ENCODE assay signal across 11 cellular contexts in genomic region chr3:46662771-46663551, GRCh38. TPM values are rescaled to one million over a fixed set of nuclear protein-coding genes. Genes with fewer than 3 reads are reported as not detected.
DNase-seq lines count a peak whose midpoint lies in the region; ATAC-seq and TF ChIP-seq lines count a peak whose summit lies in the region.
"Had no signal": no experiment of that assay in that cellular context is flagged by ENCODE, and none has a peak within 500 bp of the region (broad histone marks: within the 10 kb centered on the region; RNA-seq: fewer than 3 reads in every experiment).

No MANE protein-coding gene starts in this region.

- peaks cover 36% of the 10 kb centered on the region for H3K4me1 Mint-ChIP-seq in mesothelial cell of epicardium

- intact Hi-C loops in dorsolateral prefrontal cortex (cut with DNase I) = no loop called here

- H3K4me3 Mint-ChIP-seq in mesothelial cell of epicardium = no peak overlapping the region
- H3K4me3 Mint-ChIP-seq: activated B cell treated with CpG ODN at 0.5 μM for 24 hours had no signal

- no peak overlapping the region for H3K4me3 ChIP-seq in AG10803 (ENCODE audit: low read length)
- H3K4me3 ChIP-seq in dorsolateral prefrontal cortex = peak overlapping the region in 4 of 59 donors; percentile 4 to 28 (median 16)

- no peaks in the 10 kb centered on the region for H3K36me3 Mint-ChIP-seq in mesothelial cell of epicardium

- ATAC-seq in HG02981 (IDR thresholded peaks at IDR 0.05; ENCODE audit: unreplicated experiment) = no peak
- no peak for ATAC-seq in GM21515 (IDR thresholded peaks at IDR 0.05; ENCODE audit: unreplicated experiment)
- ATAC-seq in GM21737 (IDR thresholded peaks at IDR 0.05; ENCODE audit: unreplicated experiment) = no peak

- no peaks in the 10 kb centered on the region for H3K9me3 Mint-ChIP-seq in mesothelial cell of epicardium
- H3K9me3 Mint-ChIP-seq: activated B cell treated with CpG ODN at 0.5 μM for 24 hours had no signal

- DNase-seq in AG10803 (ENCODE audit: low read depth) (peak; percentile 61), HuH-7 (ENCODE audit: low spot score) (peak; percentile 12), dorsolateral prefrontal cortex (peak; percentile 27 to 88 (median 76)), mesothelial cell of epicardium (ENCODE audit: low spot score in 2 of 2, unreplicated experiment in 2 of 2) (peak in 1 of 2 experiments; percentile 39), NCI-H446 (lab: John Stamatoyannopoulos, UW) (no peak)
- DNase-seq: activated B cell treated with CpG ODN at 0.5 μM for 24 hours; stimulated activated CD4-positive, alpha-beta T cell treated with anti-CD3 and anti-CD28 coated beads, Interleukin-2, amount 100 ng/mL, for 48 hours had no signal

- H3K27me3 ChIP-seq in dorsolateral prefrontal cortex = no peaks in the 10 kb centered on the region

- H3K27ac ChIP-seq in dorsolateral prefrontal cortex = peak overlapping the region in 57 of 59 donors; percentile 37 to 91 (median 76)

- TF ChIP-seq CTCF in AG10803 (conservative IDR thresholded peaks at IDR 0.05; ENCODE audit: low read length) (no peak), dorsolateral prefrontal cortex (IDR thresholded peaks at IDR 0.05 in 54 of 56, conservative IDR thresholded peaks at IDR 0.05 in 2 of 56; ENCODE audit: low read depth in 1 of 56, partially characterized antibody in 56 of 56) (peak in 1 of 56 donors; percentile 4), mesothelial cell of epicardium (IDR thresholded peaks at IDR 0.05; ENCODE audit: unreplicated experiment) (no peak)

- H3K27ac Mint-ChIP-seq in mesothelial cell of epicardium = peak overlapping the region; percentile 31
- H3K27ac Mint-ChIP-seq: activated B cell treated with CpG ODN at 0.5 μM for 24 hours had no signal

- H3K27me3 Mint-ChIP-seq in mesothelial cell of epicardium (ENCODE audit: low read depth) = no peaks in the 10 kb centered on the region

RNA-seq across cellular contexts. Expression of gene ALS2CL, which starts 30.5 kb away (rescaled TPM):
- 10 to 100 TPM in 113 of 120 experiments, 1 to 10 TPM in 7; 3.9 to 38.1 (median 15.9) TPM for total RNA-seq in dorsolateral prefrontal cortex
- total RNA-seq in mesothelial cell of epicardium = 6.2 to 7.1 TPM (median 6.8 TPM) in 3 replicates

RNA-seq across cellular contexts. Expression of gene TMIE, which starts 38.2 kb away (rescaled TPM):
- 10 to 100 TPM in 17 of 120 experiments, 1 to 10 TPM in 103; 3.7 to 23.3 (median 7.6) TPM for total RNA-seq in dorsolateral prefrontal cortex
- 0.31 to 0.68 TPM (median 0.54 TPM) in 3 replicates for total RNA-seq in mesothelial cell of epicardium

RNA-seq across cellular contexts. Expression of gene FAM240A, which starts 50.6 kb away (rescaled TPM):
- under 1 TPM in 1 of 120 experiments, not detected in 119; 0.30 TPM for total RNA-seq in dorsolateral prefrontal cortex
- not detected in 3 replicates for total RNA-seq in mesothelial cell of epicardium
- total RNA-seq: activated B cell treated with CpG ODN at 0.5 μM for 24 hours, bronchial epithelial cell had no signal

RNA-seq across cellular contexts. Expression of gene PRSS50, which starts 54.7 kb away (rescaled TPM):
- under 1 TPM in 44 of 120 experiments, not detected in 76; 0.11 to 0.64 (median 0.31) TPM for total RNA-seq in dorsolateral prefrontal cortex
- 4.4 to 4.8 TPM (median 4.5 TPM) in 3 replicates for total RNA-seq in mesothelial cell of epicardium
- total RNA-seq: activated B cell treated with CpG ODN at 0.5 μM for 24 hours, bronchial epithelial cell had no signal

Comparison
In these comparisons a context has a peak if more than half of its experiments do, and no peak if none do; other contexts are left out.
1. DNase-seq: peak in AG10803 (single experiment), HuH-7 (single experiment) and dorsolateral prefrontal cortex (10 of 10); none in NCI-H446 (0 of 2).